Comparison of ENCODE assay signal across 1 cellular context in genomic region chr14:92457018-92457565, GRCh38.
TF ChIP-seq lines count a peak whose summit lies in the region.

No MANE protein-coding gene starts in this region.

TF ChIP-seq in K562, 482 proteins besides CTCF, POLR2A, EP300 and RAD21:
- TF ChIP-seq RBM25 (IDR thresholded peaks at IDR 0.05; ENCODE audit: low read depth, low read length, severe bottlenecking) (peak; percentile 49), MTA2 (IDR thresholded peaks at IDR 0.05; ENCODE audit: low read depth) (no peak)
